23 cellular contexts compared by ENCODE assay signal in genomic region chr4:144985536-144985935, GRCh38.
DNase-seq lines count a peak whose midpoint lies in the region; ATAC-seq and TF ChIP-seq lines count a peak whose summit lies in the region.
"Had no signal": no experiment of that assay in that cellular context is flagged by ENCODE, and none has a peak within 500 bp of the region (broad histone marks: within the 10 kb centered on the region; RNA-seq: fewer than 3 reads in every experiment).

No MANE protein-coding gene starts in this region.

- H3K36me3 ChIP-seq in BJ (ENCODE audit: control insufficient read depth, insufficient read depth, low read length) (no peaks in the 10 kb centered on the region), SK-N-MC (ENCODE audit: insufficient read depth, low read length) (peaks cover 3% of the 10 kb centered on the region; the same call in 1 of the 2 replicates), mesenchymal stem cell (ENCODE audit: control insufficient read depth in 1 of 2, insufficient read depth in 2 of 2, low read depth in 1 of 2, low read length in 2 of 2) (no peaks in the 10 kb centered on the region), sigmoid colon (peaks cover 0 to 6% (median 2%) of the 10 kb centered on the region in 4 donors)
- H3K36me3 ChIP-seq: HAP-1 had no signal

- no peak for TF ChIP-seq CTCF in BJ (IDR thresholded peaks at IDR 0.05; ENCODE audit: insufficient read depth, low read depth, low read length)
- TF ChIP-seq CTCF in osteocyte (IDR thresholded peaks at IDR 0.05), result no peak
- TF ChIP-seq CTCF in sigmoid colon (IDR thresholded peaks at IDR 0.05), result no peak

- no peak overlapping the region for H3K9ac ChIP-seq in SK-N-MC (ENCODE audit: insufficient read length)
- no peak overlapping the region for H3K9ac ChIP-seq in mesenchymal stem cell (ENCODE audit: low read length)

- no peak overlapping the region for H2BK15ac ChIP-seq in mesenchymal stem cell (ENCODE audit: low read depth, poor library complexity, severe bottlenecking)

- no peaks in the 10 kb centered on the region for H3K79me1 ChIP-seq in mesenchymal stem cell (replicated peaks; ENCODE audit: low read length, poor library complexity, severe bottlenecking)

- H2AK5ac ChIP-seq in mesenchymal stem cell (ENCODE audit: low read length, severe bottlenecking), result no peak overlapping the region

- H2AFZ ChIP-seq in mesenchymal stem cell (ENCODE audit: low read depth, low read length), result no peak overlapping the region
- H2AFZ ChIP-seq: GM23338 had no signal

- no peak for TF ChIP-seq EP300 in sigmoid colon (IDR thresholded peaks at IDR 0.05)

- peak; percentile 30 for ATAC-seq in sciatic nerve
- no peak for ATAC-seq in GM21526 (IDR thresholded peaks at IDR 0.05; ENCODE audit: low FRiP score, unreplicated experiment)
- ATAC-seq: GM23338 had no signal

- intact Hi-C loops in sciatic nerve (cut with DNase I), result no loop called here
- intact Hi-C loops in sigmoid colon (cut with DNase I), result no loop called here

- H3K4me3 Mint-ChIP-seq in osteocyte (ENCODE audit: unreplicated experiment), result no peak overlapping the region
- H3K4me3 Mint-ChIP-seq: CD14-positive monocyte, GM23338 had no signal

- no peak overlapping the region for H3K14ac ChIP-seq in mesenchymal stem cell (ENCODE audit: low read length in 2 of 2)

- H3K4me1 Mint-ChIP-seq in osteocyte (ENCODE audit: unreplicated experiment), result peaks cover 3% of the 10 kb centered on the region
- H3K4me1 Mint-ChIP-seq: CD14-positive monocyte had no signal

- CTCF ChIA-PET in BJ (lab: Yijun Ruan, JAX), result no interaction called here

- no peaks in the 10 kb centered on the region for H3K27me3 ChIP-seq in BJ (ENCODE audit: control insufficient read depth, insufficient read depth, low read length)
- no peaks in the 10 kb centered on the region for H3K27me3 ChIP-seq in mesenchymal stem cell (ENCODE audit: control insufficient read depth in 1 of 2, insufficient read depth in 1 of 2, low read length in 2 of 2)
- H3K27me3 ChIP-seq in sigmoid colon, result no peaks in the 10 kb centered on the region

- H3K27ac ChIP-seq in SK-N-MC (peak overlapping the region; percentile 26; the same call in 1 of the 2 replicates), mesenchymal stem cell (ENCODE audit: low read length, poor library complexity, severe bottlenecking) (no peak overlapping the region), sigmoid colon (no peak overlapping the region)
- H3K27ac ChIP-seq: HL-60, RWPE1 had no signal

- POLR2A ChIA-PET in BJ (lab: Charles Lee), result no interaction called here

- H3K4ac ChIP-seq in mesenchymal stem cell (ENCODE audit: low read depth in 1 of 2, low read length in 2 of 2), result no peak overlapping the region

- H4K91ac ChIP-seq in mesenchymal stem cell (ENCODE audit: low read length), result no peak overlapping the region

- H2BK5ac ChIP-seq in mesenchymal stem cell (ENCODE audit: low read depth, low read length, poor library complexity, severe bottlenecking), result no peak overlapping the region

- H3K4me3 ChIP-seq in BJ (ENCODE audit: low read depth, low read length) (no peak overlapping the region), SK-N-MC (no peak overlapping the region), mesenchymal stem cell (ENCODE audit: insufficient read depth in 1 of 2, low read depth in 1 of 2, low read length in 2 of 2) (no peak overlapping the region), sigmoid colon (no peak overlapping the region)
- H3K4me3 ChIP-seq: GM23338, HAP-1 had no signal

- DNase-seq in BJ (ENCODE audit: low read depth) (peak; percentile 7), SK-N-MC (ENCODE audit: low read depth, low spot score) (no peak), fibroblast of peridontal ligament (ENCODE audit: extremely low read depth) (peak; percentile 15), sciatic nerve (ENCODE audit: low spot score) (no peak), osteocyte (ENCODE audit: extremely low spot score, unreplicated experiment) (no peak), mesenchymal stem cell (no peak), sigmoid colon (no peak)
- DNase-seq: GDM1, KBM-7, MM.1S, NCI-H1092, NCI-H1436, NCI-H1930, NCI-H2227 treated with DMSO at 0.1 percent for 48 hours, NCI-H510A treated with DMSO at 0.1 percent for 48 hours, NCI-H748 treated with DMSO at 0.1 percent for 48 hours, SIG-M5 had no signal

- WGBS in mesenchymal stem cell, result 100% methylated on average over 1 of the region's 1 CpG
- WGBS in sigmoid colon, 2 donors, result 93 to 96% methylated on average over 1 of the region's 1 CpG

- no peak overlapping the region for H2BK12ac ChIP-seq in mesenchymal stem cell (ENCODE audit: low read length in 2 of 2)

- H3K4me1 ChIP-seq in mesenchymal stem cell (ENCODE audit: control insufficient read depth, insufficient read depth, low read depth, low read length) (no peaks in the 10 kb centered on the region), sigmoid colon (no peaks in the 10 kb centered on the region)
- H3K4me1 ChIP-seq: HAP-1 had no signal

- H3K4me2 ChIP-seq in mesenchymal stem cell (ENCODE audit: low read length, poor library complexity, severe bottlenecking), result no peak overlapping the region
- H3K4me2 ChIP-seq: GM23338 had no signal

- H4K8ac ChIP-seq in mesenchymal stem cell (ENCODE audit: low read length), result no peak overlapping the region

- no peaks in the 10 kb centered on the region for H3K27me3 Mint-ChIP-seq in osteocyte (ENCODE audit: unreplicated experiment)

- no peaks in the 10 kb centered on the region for H3K9me3 Mint-ChIP-seq in osteocyte (ENCODE audit: unreplicated experiment)

- TF ChIP-seq POLR2A in sigmoid colon (IDR thresholded peaks at IDR 0.05), result no peak

- no peak overlapping the region for H2BK120ac ChIP-seq in mesenchymal stem cell (ENCODE audit: low read depth, low read length)

- no peak overlapping the region for H3K18ac ChIP-seq in mesenchymal stem cell (ENCODE audit: low read depth in 1 of 2, low read length in 2 of 2)

- H3K27ac Mint-ChIP-seq in osteocyte (ENCODE audit: unreplicated experiment), result no peak overlapping the region
- H3K27ac Mint-ChIP-seq: CD14-positive monocyte had no signal

- peaks cover 5% of the 10 kb centered on the region for H3K36me3 Mint-ChIP-seq in osteocyte (ENCODE audit: unreplicated experiment)

- H3K9me3 ChIP-seq in SK-N-MC (ENCODE audit: low read depth, low read length) (no peaks in the 10 kb centered on the region), mesenchymal stem cell (ENCODE audit: control insufficient read depth, low read length) (peaks cover 4% of the 10 kb centered on the region), sigmoid colon (peaks cover 0 to 9% (median 4%) of the 10 kb centered on the region in 4 donors)
- H3K9me3 ChIP-seq: HAP-1 had no signal

- H3K23ac ChIP-seq in mesenchymal stem cell (ENCODE audit: low read length in 2 of 2), result no peak overlapping the region

Comparison
In these comparisons a context has a peak if more than half of its experiments do, and no peak if none do; other contexts are left out.
1. DNase-seq: peak in BJ (single experiment) and fibroblast of peridontal ligament (single experiment); none in SK-N-MC (single experiment), sciatic nerve (single experiment), osteocyte (single experiment), mesenchymal stem cell (single experiment) and sigmoid colon (single experiment).